ENCODE assay signal across 8 cellular contexts in the genomic region with DNA sequence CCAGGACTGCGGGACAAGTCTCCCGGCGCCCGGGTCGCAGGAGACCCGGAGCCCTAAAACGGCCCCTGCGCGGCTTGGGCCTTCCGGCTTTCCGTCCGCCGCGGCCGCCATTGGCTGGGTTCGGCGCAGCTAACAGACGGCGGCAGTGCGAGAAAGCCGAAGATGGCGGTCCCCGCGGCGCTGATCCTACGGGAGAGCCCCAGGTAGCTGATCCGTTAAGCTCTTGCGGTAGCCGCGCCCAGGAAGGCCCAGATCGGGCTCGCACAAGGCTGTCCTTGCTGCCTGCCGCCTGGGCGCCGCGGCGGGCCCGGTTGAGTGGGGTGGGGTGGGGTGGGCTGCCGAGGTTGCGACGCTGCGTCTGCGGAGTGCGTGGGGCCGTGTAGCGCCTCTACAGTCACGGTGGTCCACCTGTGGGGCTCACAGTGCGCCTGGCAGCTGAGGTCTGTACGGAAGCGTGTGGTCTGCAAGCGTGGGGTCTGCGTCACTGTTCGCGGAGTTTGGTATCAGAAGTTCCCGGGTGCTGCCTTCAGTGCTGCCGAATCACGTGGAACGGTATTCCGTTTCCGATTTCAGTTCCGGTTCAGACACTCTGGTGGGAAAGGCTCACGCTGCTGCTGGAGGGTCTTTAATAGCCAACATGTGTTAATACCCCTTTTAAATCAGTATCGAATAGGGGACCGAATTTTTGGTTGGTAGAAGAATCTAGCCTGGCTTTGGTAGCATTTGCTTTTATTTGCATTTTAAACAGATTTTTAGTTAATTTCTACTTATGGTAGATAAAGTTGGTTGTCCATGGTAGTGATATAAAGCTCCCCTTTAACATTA. TPM values are rescaled to one million over a fixed set of nuclear protein-coding genes. Genes with fewer than 3 reads are reported as not detected.
DNase-seq lines count a peak whose midpoint lies in the region; ATAC-seq, FAIRE-seq and TF ChIP-seq lines count a peak whose summit lies in the region.

TSS of gene COMMD10 (plus strand) at position 135 of the 825 bp plus-strand sequence.

- ATAC-seq in HG02840 (IDR thresholded peaks at IDR 0.05; ENCODE audit: low FRiP score, unreplicated experiment) (peak; percentile 87), right cardiac atrium (peak; percentile 95)

- TF ChIP-seq POLR2A in GM15510 (IDR thresholded peaks at IDR 0.05; ENCODE audit: borderline replicate concordance, extremely low read depth, insufficient read length): peak; percentile 73

- DNase-seq in NCI-H1694 (lab: John Stamatoyannopoulos, UW) (peak; percentile 66), T-helper 2 cell (peak; percentile 57 to 90 (median 75)), right cardiac atrium (peak; percentile 82 to 94 (median 91)), pulmonary artery endothelial cell (ENCODE audit: low read depth, low spot score) (peak; percentile 19), urothelium cell line (ENCODE audit: low spot score) (peak; percentile 80)

- intact Hi-C loops in right cardiac atrium (cut with DNase I): no loop called here

- H3K4me3 ChIP-seq in right cardiac atrium (ENCODE audit: low read length): peak within 1 kb of the TSS; percentile 87

- H3K27ac ChIP-seq in angular gyrus (ENCODE audit: low read depth, low read length) (peak within 1 kb of the TSS; percentile 26), right cardiac atrium (ENCODE audit: low read length) (peak within 1 kb of the TSS; percentile 93)

- H3K4me1 ChIP-seq in right cardiac atrium (ENCODE audit: control insufficient read depth, insufficient read depth, low read length): peaks cover 4% of the 10 kb centered on the region

- H3K9me3 ChIP-seq in right cardiac atrium (ENCODE audit: control insufficient read depth, low read length): no peaks in the 10 kb centered on the region

- H3K27me3 ChIP-seq in right cardiac atrium (ENCODE audit: control insufficient read depth, insufficient read depth): no peaks in the 10 kb centered on the region

- no peak for FAIRE-seq in urothelium cell line (lab: Jason Lieb, UNC)

- WGBS in right cardiac atrium: under 1% methylated on average over 64 of the region's 64 CpGs

RNA-seq across cellular contexts. Expression of gene COMMD10, which starts in this region (rescaled TPM):
- total RNA-seq in right cardiac atrium: 10 to 100 TPM; 30.3 to 42.5 (median 35.8) TPM
- polyA plus RNA-seq in right cardiac atrium: 36.6 TPM
- total RNA-seq in pulmonary artery endothelial cell: 39.9 and 46.1 TPM in 2 replicates

Comparison
In these comparisons a context has a peak if more than half of its experiments do, and no peak if none do; other contexts are left out.
1. Peak in every context shown above with its lines: DNase-seq, ATAC-seq, H3K4me3 ChIP-seq and H3K27ac ChIP-seq.
2. DNase-seq: peak in every context shown above with its lines; median percentile 91 in right cardiac atrium; 80 in urothelium cell line; 75 in T-helper 2 cell; 66 in NCI-H1694; 19 in pulmonary artery endothelial cell.